8 cellular contexts compared by ENCODE assay signal in the genomic region with DNA sequence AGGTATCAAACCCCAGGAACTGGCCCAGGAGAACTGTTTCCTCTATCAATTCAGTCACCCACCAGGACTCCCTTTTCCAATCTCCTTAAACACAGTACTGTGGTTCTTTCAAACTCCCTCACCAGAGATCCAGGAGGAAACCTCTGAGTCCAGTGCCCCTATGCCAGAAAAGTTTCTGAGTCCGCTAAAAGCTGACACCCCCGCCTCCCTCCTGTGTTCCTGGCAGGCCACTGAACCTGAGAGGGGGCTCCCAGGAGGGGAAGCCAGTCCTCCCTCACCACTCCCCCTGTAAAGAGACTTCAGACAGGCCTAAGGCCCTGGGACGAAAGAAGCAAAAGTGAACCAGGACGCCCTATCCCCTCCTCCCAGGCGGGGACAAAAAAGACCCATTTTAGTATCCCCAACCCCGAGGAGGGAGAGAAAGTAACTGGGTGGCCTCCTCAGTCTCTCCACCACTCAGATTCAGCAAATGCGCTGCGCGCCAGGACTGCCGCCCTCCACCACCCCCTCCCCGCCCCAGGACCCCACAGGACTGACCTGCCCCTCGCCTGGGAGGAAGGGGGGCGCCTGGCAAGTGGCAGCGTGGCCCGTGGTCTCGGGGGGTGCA. TPM values are rescaled to one million over a fixed set of nuclear protein-coding genes. Genes with fewer than 3 reads are reported as not detected.
DNase-seq lines count a peak whose midpoint lies in the region; ATAC-seq, FAIRE-seq and TF ChIP-seq lines count a peak whose summit lies in the region.

No MANE protein-coding gene starts in this region.

- H3K9me3 ChIP-seq in OCI-LY3 (ENCODE audit: insufficient read depth, low read length) = no peaks in the 10 kb centered on the region
- no peaks in the 10 kb centered on the region for H3K9me3 ChIP-seq in kidney (ENCODE audit: control insufficient read depth in 1 of 2, low read length in 2 of 2)

- H4K20me1 ChIP-seq in OCI-LY3 (ENCODE audit: insufficient read depth, low read length) = peaks cover 30% of the 10 kb centered on the region

- DNase-seq in AG08396 (ENCODE audit: low spot score) (peak; percentile 46), caudate nucleus (lab: John Stamatoyannopoulos, UW) (peak in 19 of 61 donors; percentile 16 to 80 (median 52)), kidney (peak; percentile 64), DMS114 treated with DMSO at 0.1 percent for 48 hours (lab: John Stamatoyannopoulos, UW; ENCODE audit: unreplicated experiment) (no peak)
- DNase-seq in stimulated activated CD8-positive, alpha-beta memory T cell treated with anti-CD3 and anti-CD28 coated beads, Interleukin-12 subunit alpha, Interleukin-12 subunit beta, amount 100 ng/mL, for 1 hour (ENCODE audit: low read depth) = peak; percentile 3

- intact Hi-C loops in kidney (cut with DNase I) = no loop called here

- no peak for TF ChIP-seq CTCF in OCI-LY3 (IDR thresholded peaks at IDR 0.05; ENCODE audit: low read depth, low read length)
- TF ChIP-seq CTCF in kidney (IDR thresholded peaks at IDR 0.05; ENCODE audit: borderline replicate concordance, extremely low read depth, insufficient read depth) = no peak

- no peaks in the 10 kb centered on the region for H3K27me3 ChIP-seq in OCI-LY3 (ENCODE audit: low read depth, low read length)

- 0 out of 2 replicates have a peak overlapping the region, but pooled peaks have one; percentile 20 for H2AFZ ChIP-seq in OCI-LY3 (ENCODE audit: low read depth, low read length)

- FAIRE-seq in kidney (lab: Jason Lieb, UNC) = no peak

- H3K4me2 ChIP-seq in OCI-LY3 (ENCODE audit: low read length) = peak overlapping the region; percentile 88

- H3K9ac ChIP-seq in OCI-LY3 (ENCODE audit: low read length) (peak overlapping the region; percentile 94), kidney (ENCODE audit: low read length in 2 of 2) (peak overlapping the region; percentile 66 to 80)

- ATAC-seq in GM19023 (IDR thresholded peaks at IDR 0.05; ENCODE audit: unreplicated experiment) (peak; percentile 12), GM19324 (IDR thresholded peaks at IDR 0.05; ENCODE audit: low FRiP score, unreplicated experiment) (no peak)

- peaks cover 64% of the 10 kb centered on the region for H3K79me2 ChIP-seq in OCI-LY3 (ENCODE audit: low read length)

- H3K36me3 ChIP-seq in OCI-LY3 (replicated peaks; ENCODE audit: low read depth, low read length) = peaks cover 29% of the 10 kb centered on the region
- peaks cover 0 to 4% of the 10 kb centered on the region in 2 donors for H3K36me3 ChIP-seq in kidney (ENCODE audit: control insufficient read depth in 1 of 2, insufficient read depth in 2 of 2, low read length in 2 of 2)

- H3K4me3 ChIP-seq in OCI-LY3 (ENCODE audit: low read length) = peak overlapping the region; percentile 92
- peak overlapping the region; percentile 81 to 92 for H3K4me3 ChIP-seq in kidney (ENCODE audit: low read length in 2 of 2)

- H3K4me1 ChIP-seq in OCI-LY3 (ENCODE audit: low read length) (peaks cover 20% of the 10 kb centered on the region), kidney (ENCODE audit: control insufficient read depth in 1 of 2, insufficient read depth in 1 of 2, low read depth in 1 of 2, low read length in 2 of 2) (peaks cover 24% of the 10 kb centered on the region in 2 donors)

- H3K27ac ChIP-seq in OCI-LY3 (ENCODE audit: low read length) (peak overlapping the region; percentile 53), caudate nucleus (ENCODE audit: low read depth, low read length) (peak overlapping the region; percentile 91), kidney (ENCODE audit: low read depth in 2 of 2, low read length in 2 of 2) (peak overlapping the region; percentile 75 to 85)

RNA-seq across cellular contexts. Expression of a gene that starts 0.6 kb away (rescaled TPM):
- 19.1 TPM for total RNA-seq in kidney
- 20.9 TPM for polyA plus RNA-seq in kidney (ENCODE audit: insufficient read depth, low read depth, low replicate concordance)

RNA-seq across cellular contexts. Expression of a gene that starts 37.1 kb away (rescaled TPM):
- total RNA-seq in kidney = 25.9 TPM
- 52.4 TPM for polyA plus RNA-seq in kidney (ENCODE audit: insufficient read depth, low read depth, low replicate concordance)

RNA-seq across cellular contexts. Expression of a gene that starts 37.6 kb away (rescaled TPM):
- total RNA-seq in kidney = 0.69 TPM
- polyA plus RNA-seq in kidney (ENCODE audit: insufficient read depth, low read depth, low replicate concordance) = 1.6 TPM
